ENCODE assay signal across 8 cellular contexts in the genomic region with DNA sequence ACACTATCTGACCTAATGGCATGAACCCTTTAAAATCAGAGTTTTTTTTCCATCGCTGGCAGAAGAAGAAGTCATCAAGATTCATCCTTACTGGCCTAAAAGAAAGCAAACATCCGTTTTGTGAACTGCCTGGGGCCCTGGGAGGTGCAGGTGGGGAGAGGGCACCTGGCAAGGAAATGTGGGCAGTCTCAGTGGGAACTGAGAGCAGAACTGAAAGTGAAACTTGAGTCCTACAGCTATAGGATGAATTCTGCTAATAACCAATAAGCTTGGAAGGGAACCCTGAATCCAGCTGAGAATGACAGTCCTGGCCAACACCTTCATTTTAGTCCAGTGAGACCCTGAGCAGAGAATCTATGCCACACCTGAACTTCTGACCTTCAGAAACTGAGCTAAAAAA.
DNase-seq lines count a peak whose midpoint lies in the region; ATAC-seq lines count a peak whose summit lies in the region.

No MANE protein-coding gene starts in this region.

- ATAC-seq in HG02588 (IDR thresholded peaks at IDR 0.05; ENCODE audit: unreplicated experiment) (peak; percentile 99), naive B cell (ENCODE audit: low read depth in 2 of 2) (peak; percentile 88 to 94), aorta (ENCODE audit: low FRiP score) (no peak)

- H3K36me3 ChIP-seq in aorta (ENCODE audit: control insufficient read depth in 1 of 2, insufficient read depth in 2 of 2, low read length in 1 of 2): no peaks in the 10 kb centered on the region
- H3K36me3 ChIP-seq in H7 (replicated peaks; ENCODE audit: control insufficient read depth, insufficient read depth, low read length): no peaks in the 10 kb centered on the region

- H3K27me3 Mint-ChIP-seq in naive B cell: no peaks in the 10 kb centered on the region
- H3K27me3 Mint-ChIP-seq in activated T-helper 2 cell treated with anti-CD3 and anti-CD28 coated beads, Interferon-gamma antibody, Interleukin-2, Interleukin-4, amounts not matched to agents 10 μg/mL and 5 μg/mL and 100 μg/mL, durations not matched to agents 14 hours and 24 hours and 36 hours (ENCODE audit: low read depth): no peaks in the 10 kb centered on the region

- H3K4me1 ChIP-seq in aorta (ENCODE audit: control insufficient read depth in 1 of 2, insufficient read depth in 2 of 2, low read length in 2 of 2): peaks cover 0 to 2% of the 10 kb centered on the region in 2 donors

- peak overlapping the region; percentile 4 to 93 (median 66) for H3K27ac Mint-ChIP-seq in naive B cell
- no peak overlapping the region for H3K27ac Mint-ChIP-seq in activated T-helper 2 cell treated with anti-CD3 and anti-CD28 coated beads, Interferon-gamma antibody, Interleukin-2, Interleukin-4, amounts not matched to agents 10 μg/mL and 5 μg/mL and 100 μg/mL, durations not matched to agents 14 hours and 24 hours and 36 hours

- DNase-seq in activated CD4-positive, alpha-beta T cell treated with anti-CD3 and anti-CD28 coated beads for 48 hours: peak; percentile 8
- DNase-seq in activated CD4-positive, alpha-beta T cell treated with anti-CD3 and anti-CD28 coated beads for 1 hour: no peak
- DNase-seq in NAMALWA (ENCODE audit: low spot score) (peak; percentile 48), naive B cell (peak; percentile 20), aorta (no peak), H7 (no peak)
- no peak for DNase-seq in activated T-helper 2 cell treated with anti-CD3 and anti-CD28 coated beads, Interferon-gamma antibody, Interleukin-2, Interleukin-4, amounts not matched to agents 10 μg/mL and 5 μg/mL and 100 μg/mL, durations not matched to agents 14 hours and 24 hours and 36 hours (ENCODE audit: low spot score)

- no peaks in the 10 kb centered on the region for H3K9me3 ChIP-seq in aorta (ENCODE audit: control insufficient read depth, low read length)

- peak overlapping the region in 5 of 8 donors; percentile 22 to 71 (median 38) for H3K4me3 Mint-ChIP-seq in naive B cell
- no peak overlapping the region for H3K4me3 Mint-ChIP-seq in activated T-helper 2 cell treated with anti-CD3 and anti-CD28 coated beads, Interferon-gamma antibody, Interleukin-2, Interleukin-4, amounts not matched to agents 10 μg/mL and 5 μg/mL and 100 μg/mL, durations not matched to agents 14 hours and 24 hours and 36 hours (ENCODE audit: low read depth)

- H3K36me3 Mint-ChIP-seq in naive B cell: no peaks in the 10 kb centered on the region
- H3K36me3 Mint-ChIP-seq in activated T-helper 2 cell treated with anti-CD3 and anti-CD28 coated beads, Interferon-gamma antibody, Interleukin-2, Interleukin-4, amounts not matched to agents 10 μg/mL and 5 μg/mL and 100 μg/mL, durations not matched to agents 14 hours and 24 hours and 36 hours (ENCODE audit: low read depth): no peaks in the 10 kb centered on the region

- 72 to 74% methylated on average over 2 of the region's 2 CpGs for WGBS in aorta, 2 donors

- intact Hi-C loops in activated T-helper 2 cell treated with anti-CD3 and anti-CD28 coated beads, Interferon-gamma antibody, Interleukin-2, Interleukin-4, amounts not matched to agents 10 μg/mL and 5 μg/mL and 100 μg/mL, durations not matched to agents 14 hours and 24 hours and 36 hours (cut with micrococcal nuclease): no loop called here
- intact Hi-C loops in aorta (cut with DNase I): no loop called here

- peaks cover 10 to 22% (median 16%) of the 10 kb centered on the region in 3 donors for H3K4me1 Mint-ChIP-seq in naive B cell
- H3K4me1 Mint-ChIP-seq in activated T-helper 2 cell treated with anti-CD3 and anti-CD28 coated beads, Interferon-gamma antibody, Interleukin-2, Interleukin-4, amounts not matched to agents 10 μg/mL and 5 μg/mL and 100 μg/mL, durations not matched to agents 14 hours and 24 hours and 36 hours (ENCODE audit: low read depth): peaks cover 5% of the 10 kb centered on the region

- no peaks in the 10 kb centered on the region for H3K9me3 Mint-ChIP-seq in naive B cell
- H3K9me3 Mint-ChIP-seq in activated T-helper 2 cell treated with anti-CD3 and anti-CD28 coated beads, Interferon-gamma antibody, Interleukin-2, Interleukin-4, amounts not matched to agents 10 μg/mL and 5 μg/mL and 100 μg/mL, durations not matched to agents 14 hours and 24 hours and 36 hours: no peaks in the 10 kb centered on the region

- H3K4me3 ChIP-seq in aorta (ENCODE audit: low read length in 2 of 2) (no peak overlapping the region), H7 (ENCODE audit: insufficient read depth, low read depth, low read length) (no peak overlapping the region)

- no peak overlapping the region for H3K27ac ChIP-seq in aorta (ENCODE audit: low read depth in 1 of 2, low read length in 2 of 2)

- no peaks in the 10 kb centered on the region for H3K27me3 ChIP-seq in aorta (ENCODE audit: control insufficient read depth in 1 of 2, insufficient read depth in 2 of 2, low read length in 1 of 2)
- no peaks in the 10 kb centered on the region for H3K27me3 ChIP-seq in H7 (ENCODE audit: control insufficient read depth, insufficient read depth, low read length)

Comparison
In these comparisons a context has a peak if more than half of its experiments do, and no peak if none do; other contexts are left out.
1. DNase-seq: peak in activated CD4-positive, alpha-beta T cell treated with anti-CD3 and anti-CD28 coated beads for 48 hours (single experiment), NAMALWA (single experiment) and naive B cell (single experiment); none in activated CD4-positive, alpha-beta T cell treated with anti-CD3 and anti-CD28 coated beads for 1 hour (single experiment), activated T-helper 2 cell treated with anti-CD3 and anti-CD28 coated beads, Interferon-gamma antibody, Interleukin-2, Interleukin-4, amounts not matched to agents 10 μg/mL and 5 μg/mL and 100 μg/mL, durations not matched to agents 14 hours and 24 hours and 36 hours (single experiment), aorta (0 of 2) and H7 (single experiment).